1 cellular context compared by ENCODE assay signal in genomic region chr17:28810437-28810836, GRCh38.
TF ChIP-seq lines count a peak whose summit lies in the region.

No MANE protein-coding gene starts in this region.

TF ChIP-seq in GM12878, 131 proteins besides CTCF, POLR2A, EP300 and RAD21:
- TF ChIP-seq JUNB (IDR thresholded peaks at IDR 0.05) (peak; percentile 59), E2F4 (IDR thresholded peaks at IDR 0.05; ENCODE audit: low read depth, low read length) (no peak), POLR2AphosphoS2 (IDR thresholded peaks at IDR 0.05; ENCODE audit: low read depth, low read length) (no peak), BACH1 (IDR thresholded peaks at IDR 0.05; ENCODE audit: borderline replicate concordance) (0 out of 2 replicates have a peak, but pooled peaks have one; percentile 15)
TF ChIP-seq in GM12878: peak in this region for 2.
